Comparison of ENCODE assay signal across 28 cellular contexts in the genomic region with DNA sequence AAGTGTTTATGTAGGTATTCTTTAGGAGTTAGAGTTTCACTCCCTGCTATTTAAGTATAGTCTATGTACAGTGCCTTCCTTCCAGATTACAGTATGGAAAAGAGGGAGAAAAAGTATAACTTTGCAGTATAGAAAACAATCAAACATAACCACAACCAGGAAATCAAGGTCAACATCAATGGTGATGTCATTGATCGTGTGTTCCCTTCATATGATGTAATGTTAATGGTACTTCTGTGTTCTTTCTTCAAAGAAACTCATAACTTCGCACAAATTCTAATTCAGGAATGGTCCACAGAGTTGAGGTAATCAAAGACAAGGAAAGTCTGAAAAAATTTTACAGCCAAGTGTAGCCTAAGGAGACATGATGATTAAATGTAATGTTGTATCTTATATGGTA.
"Had no signal": no experiment of that assay in that cellular context is flagged by ENCODE, and none has a peak within 500 bp of the region (broad histone marks: within the 10 kb centered on the region; RNA-seq: fewer than 3 reads in every experiment).

No MANE protein-coding gene starts in this region.

- DNase-seq: colonic mucosa; cortex of kidney; dermis blood vessel endothelial cell; dorsolateral prefrontal cortex; effector CD4-positive, alpha-beta T cell; effector CD8-positive, alpha-beta T cell; effector memory CD4-positive, alpha-beta T cell; effector memory CD8-positive, alpha-beta T cell; endodermal cell; erythroblast; esophagus squamous epithelium; foreskin fibroblast; foreskin keratinocyte; foreskin melanocyte; gastrocnemius medialis; glutamatergic neuron; head of caudate nucleus; heart left ventricle; heart right ventricle had no signal

- H3K4me2 ChIP-seq: hepatocyte had no signal

- H3K9me3 ChIP-seq: colonic mucosa, esophagus muscularis mucosa, gastrocnemius medialis, gastroesophageal sphincter, heart left ventricle, heart right ventricle had no signal

- H2AFZ ChIP-seq: hepatocyte had no signal

- FAIRE-seq: endometrium, endothelial cell of umbilical vein, frontal cortex had no signal

- H3K27ac ChIP-seq: colonic mucosa, coronary artery, dorsolateral prefrontal cortex, epithelial cell of prostate, esophagus muscularis mucosa, esophagus squamous epithelium, foreskin keratinocyte, gastrocnemius medialis, gastroesophageal sphincter, heart left ventricle, heart right ventricle, hepatocyte had no signal

- H3K36me3 ChIP-seq: colonic mucosa, esophagus muscularis mucosa, esophagus squamous epithelium, gastrocnemius medialis, gastroesophageal sphincter, heart left ventricle, heart right ventricle had no signal

- H3K27me3 ChIP-seq: colonic mucosa, dorsolateral prefrontal cortex, esophagus muscularis mucosa, esophagus squamous epithelium, foreskin keratinocyte, gastrocnemius medialis, gastroesophageal sphincter, heart left ventricle, heart right ventricle, hepatocyte had no signal

- H3K79me2 ChIP-seq: hepatocyte had no signal

- H3K4me1 ChIP-seq: colonic mucosa, esophagus muscularis mucosa, esophagus squamous epithelium, foreskin keratinocyte, gastrocnemius medialis, gastroesophageal sphincter, heart left ventricle, heart right ventricle had no signal

- ATAC-seq: effector memory CD8-positive, alpha-beta T cell; esophagus mucosa; foreskin keratinocyte; gastrocnemius medialis; gastroesophageal sphincter; heart left ventricle; heart right ventricle had no signal

- H3K4me3 ChIP-seq: colonic mucosa, coronary artery, dorsolateral prefrontal cortex, esophagus muscularis mucosa, esophagus squamous epithelium, gastrocnemius medialis, gastroesophageal sphincter, heart left ventricle, heart right ventricle, hepatocyte had no signal
